5 cellular contexts compared by ENCODE assay signal in genomic region chr12:8096516-8096915, GRCh38. TPM values are rescaled to one million over a fixed set of nuclear protein-coding genes. Genes with fewer than 3 reads are reported as not detected.
"Had no signal": no experiment of that assay in that cellular context is flagged by ENCODE, and none has a peak within 500 bp of the region (broad histone marks: within the 10 kb centered on the region; RNA-seq: fewer than 3 reads in every experiment).

No MANE protein-coding gene starts in this region.

RNA-seq across cellular contexts. Expression of gene CLEC4A, which starts 26.9 kb away (rescaled TPM):
- total RNA-seq: dermis blood vessel endothelial cell, epithelial cell of proximal tubule, foreskin keratinocyte, hepatocyte had no signal

RNA-seq across cellular contexts. Expression of gene C3AR1, which starts 30.4 kb away (rescaled TPM):
- total RNA-seq: dermis blood vessel endothelial cell, epithelial cell of proximal tubule had no signal
- polyA plus RNA-seq: neural cell had no signal
